8 cellular contexts compared by ENCODE assay signal in genomic region chr10:110746254-110746826, GRCh38.
DNase-seq lines count a peak whose midpoint lies in the region; ATAC-seq and TF ChIP-seq lines count a peak whose summit lies in the region.

No MANE protein-coding gene starts in this region.

- no peak for TF ChIP-seq POLR2A in testis (IDR thresholded peaks at IDR 0.05)

- TF ChIP-seq CTCF in mucosa of descending colon (IDR thresholded peaks at IDR 0.05) (peak; percentile 52), testis (IDR thresholded peaks at IDR 0.05) (peak; percentile 67 to 73 (median 72))

- no peaks in the 10 kb centered on the region for H3K27me3 ChIP-seq in testis

- ATAC-seq in HG03135 (IDR thresholded peaks at IDR 0.05; ENCODE audit: unreplicated experiment) (peak; percentile 60), mucosa of descending colon (peak; percentile 89)

- intact Hi-C loops in mucosa of descending colon (cut with DNase I, micrococcal nuclease), result loop anchor here (5.0 to 10.0 kb wide), 3 partner anchors 56 to 148 kb away; no protein-coding TSS in a partner anchor
- intact Hi-C loops in testis (cut with DNase I; ENCODE audit: low total_unique reads), result no loop called here

- no peak overlapping the region for H3K4me3 Mint-ChIP-seq in activated CD4-positive, alpha-beta memory T cell treated with anti-CD3 and anti-CD28 coated beads, Interleukin-2, amount 10 ng/mL, durations not matched to agents 7 days and 5 days

- CTCF ChIA-PET in activated CD4-positive, alpha-beta memory T cell treated with anti-CD3 and anti-CD28 coated beads, Interleukin-2, amount 10 ng/mL, durations not matched to agents 7 days and 5 days (lab: Charles Lee), result interaction anchor here (0.7 to 2.1 kb wide), 21 partner anchors 12 to 465 kb away, joined by 3 to 27 read pairs (median 4); no protein-coding TSS in a partner anchor

- peak; percentile 22 for DNase-seq in NK-92 treated with Interleukin-12 subunit alpha and Interleukin-12 subunit beta, amount 100 ng/mL, for 24 hours (lab: John Stamatoyannopoulos, UW)
- DNase-seq in NK-92 (lab: John Stamatoyannopoulos, UW; ENCODE audit: unreplicated experiment) (no peak), NCI-H526 (lab: John Stamatoyannopoulos, UW) (peak; percentile 7 to 69), epidermal melanocyte (ENCODE audit: insufficient read length, low spot score) (peak; percentile 56), mucosa of descending colon (peak in 2 of 3 donors; percentile 60 to 82), testis (peak; percentile 77)
- DNase-seq in activated CD4-positive, alpha-beta memory T cell treated with anti-CD3 and anti-CD28 coated beads, Interleukin-2, amount 10 ng/mL, durations not matched to agents 7 days and 5 days, result peak; percentile 51

- POLR2A ChIA-PET in activated CD4-positive, alpha-beta memory T cell treated with anti-CD3 and anti-CD28 coated beads, Interleukin-2, amount 10 ng/mL, durations not matched to agents 7 days and 5 days (lab: Charles Lee), result interaction anchor here (0.8 kb wide), 1 partner anchor 173 kb away, joined by 3 read pairs; the partner anchor contains the start of genes BBIP1 and SHOC2

- H3K4me1 ChIP-seq in mucosa of descending colon (ENCODE audit: low read depth) (no peaks in the 10 kb centered on the region), testis (peaks cover 9% of the 10 kb centered on the region)

- H3K9me3 ChIP-seq in mucosa of descending colon (peaks cover 8% of the 10 kb centered on the region), testis (no peaks in the 10 kb centered on the region)

- WGBS in testis, 2 donors, result 18 to 29% methylated on average over 3 to 4 of the region's 4 CpGs

- peaks cover 10% of the 10 kb centered on the region for H3K9me3 Mint-ChIP-seq in activated CD4-positive, alpha-beta memory T cell treated with anti-CD3 and anti-CD28 coated beads, Interleukin-2, amount 10 ng/mL, durations not matched to agents 7 days and 5 days

- H3K4me3 ChIP-seq in mucosa of descending colon, result no peak overlapping the region
- no peak overlapping the region for H3K4me3 ChIP-seq in testis

- no peaks in the 10 kb centered on the region for H3K36me3 ChIP-seq in mucosa of descending colon (ENCODE audit: low read depth)
- H3K36me3 ChIP-seq in testis (ENCODE audit: low read depth, missing control alignments), result no peaks in the 10 kb centered on the region

- no peaks in the 10 kb centered on the region for H3K27me3 Mint-ChIP-seq in activated CD4-positive, alpha-beta memory T cell treated with anti-CD3 and anti-CD28 coated beads, Interleukin-2, amount 10 ng/mL, durations not matched to agents 7 days and 5 days

- H3K36me3 Mint-ChIP-seq in activated CD4-positive, alpha-beta memory T cell treated with anti-CD3 and anti-CD28 coated beads, Interleukin-2, amount 10 ng/mL, durations not matched to agents 7 days and 5 days (ENCODE audit: low read depth), result peaks cover 8% of the 10 kb centered on the region

- no peak overlapping the region for H3K27ac ChIP-seq in testis

- peaks cover 36% of the 10 kb centered on the region for H3K4me1 Mint-ChIP-seq in activated CD4-positive, alpha-beta memory T cell treated with anti-CD3 and anti-CD28 coated beads, Interleukin-2, amount 10 ng/mL, durations not matched to agents 7 days and 5 days

- H3K27ac Mint-ChIP-seq in activated CD4-positive, alpha-beta memory T cell treated with anti-CD3 and anti-CD28 coated beads, Interleukin-2, amount 10 ng/mL, durations not matched to agents 7 days and 5 days, result no peak overlapping the region
